8 cellular contexts compared by ENCODE assay signal in genomic region chr14:49692191-49692757, GRCh38. TPM values are rescaled to one million over a fixed set of nuclear protein-coding genes. Genes with fewer than 3 reads are reported as not detected.
A peak's percentile ranks its signal among the peaks of the same experiment; 100 is the strongest.
DNase-seq lines count a peak whose midpoint lies in the region; ATAC-seq and TF ChIP-seq lines count a peak whose summit lies in the region.

No MANE protein-coding gene starts in this region.

- H3K4me3 Mint-ChIP-seq in nephron progenitor cell = peak overlapping the region; percentile 80

- peaks cover 23% of the 10 kb centered on the region for H3K4me1 Mint-ChIP-seq in nephron progenitor cell

- DNase-seq in AG09309 (ENCODE audit: low read depth) = no peak
- DNase-seq in Jurkat, Clone E6-1 (ENCODE audit: low read depth, low spot score) = no peak
- peak; percentile 22 for DNase-seq in dermis blood vessel endothelial cell
- DNase-seq in nephron progenitor cell = no peak
- no peak for DNase-seq in NCI-H774 (lab: John Stamatoyannopoulos, UW)
- no peak for DNase-seq in NCI-H2029 treated with DMSO at 0.1 percent for 48 hours (lab: John Stamatoyannopoulos, UW)

- H3K27ac Mint-ChIP-seq in nephron progenitor cell = peak overlapping the region; percentile 18

- H3K9me3 Mint-ChIP-seq in nephron progenitor cell = peaks cover 11% of the 10 kb centered on the region

- no peaks in the 10 kb centered on the region for H3K27me3 Mint-ChIP-seq in nephron progenitor cell (ENCODE audit: low read depth, poor library complexity)

- no peak for TF ChIP-seq CTCF in AG09309 (IDR thresholded peaks at IDR 0.05; ENCODE audit: control insufficient read depth, insufficient read depth, low read depth, low read length, missing control alignments)
- TF ChIP-seq CTCF in nephron progenitor cell (IDR thresholded peaks at IDR 0.05) = no peak

- peaks cover 9% of the 10 kb centered on the region for H3K36me3 Mint-ChIP-seq in nephron progenitor cell (ENCODE audit: low read depth)

- peak overlapping the region; percentile 59 for H3K4me3 ChIP-seq in AG09309 (ENCODE audit: control insufficient read depth, low read depth, low read length)
- peak overlapping the region; percentile 73 for H3K4me3 ChIP-seq in Jurkat, Clone E6-1 (ENCODE audit: low read length)

- ATAC-seq in GM18867 (IDR thresholded peaks at IDR 0.05; ENCODE audit: unreplicated experiment) = no peak
- ATAC-seq in HG03175 (IDR thresholded peaks at IDR 0.05; ENCODE audit: unreplicated experiment) = no peak

RNA-seq across cellular contexts. Expression of gene KLHDC1, which starts 0.6 kb away (rescaled TPM):
- polyA plus RNA-seq in Jurkat, Clone E6-1 (2012; ENCODE audit: insufficient read depth, insufficient read length) = 2.0 TPM
- total RNA-seq in dermis blood vessel endothelial cell = 1.6 and 6.6 TPM in 2 replicates

RNA-seq across cellular contexts. Expression of gene POLE2, which starts 4.3 kb away (rescaled TPM):
- 51.1 TPM for polyA plus RNA-seq in Jurkat, Clone E6-1 (2012; ENCODE audit: insufficient read depth, insufficient read length)
- total RNA-seq in dermis blood vessel endothelial cell = 8.7 and 13.9 TPM in 2 replicates

RNA-seq across cellular contexts. Expression of gene DNAAF2, which starts 57.2 kb away (rescaled TPM):
- 9.1 TPM for polyA plus RNA-seq in Jurkat, Clone E6-1 (2012; ENCODE audit: insufficient read depth, insufficient read length)
- total RNA-seq in dermis blood vessel endothelial cell = 9.8 and 12.3 TPM in 2 replicates
